10 cellular contexts compared by ENCODE assay signal in the genomic region with DNA sequence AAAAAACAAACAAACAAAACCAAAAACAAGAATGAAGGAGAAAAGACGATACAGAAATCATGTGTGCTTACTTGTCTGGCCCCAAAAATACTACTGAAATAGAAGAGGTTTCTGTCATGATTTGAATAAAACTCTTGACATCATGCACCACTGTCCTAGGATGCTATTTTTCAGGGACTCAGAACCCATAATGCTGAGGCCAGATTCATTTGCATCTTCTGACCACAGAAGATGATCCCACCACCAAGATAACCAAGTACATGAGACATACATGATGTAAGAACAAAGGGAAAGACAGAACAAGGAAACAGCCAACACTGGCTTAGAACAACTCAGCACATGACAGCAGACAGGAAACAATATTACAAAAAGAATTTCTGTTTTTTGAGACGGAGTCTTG. TPM values are rescaled to one million over a fixed set of nuclear protein-coding genes. Genes with fewer than 3 reads are reported as not detected.
DNase-seq lines count a peak whose midpoint lies in the region; ATAC-seq and TF ChIP-seq lines count a peak whose summit lies in the region.
"Had no signal": no experiment of that assay in that cellular context is flagged by ENCODE, and none has a peak within 500 bp of the region (broad histone marks: within the 10 kb centered on the region; RNA-seq: fewer than 3 reads in every experiment).

No MANE protein-coding gene starts in this region.

- 41 to 69% (median 59%) methylated on average over 2 of the region's 2 CpGs for WGBS in spleen, 5 donors

- intact Hi-C loops in spleen (cut with DNase I; ENCODE audit: low total_unique reads) = no loop called here

- no peaks in the 10 kb centered on the region for H3K9me3 ChIP-seq in spleen
- H3K9me3 ChIP-seq: esophagus squamous epithelium, vagina had no signal

- TF ChIP-seq CTCF in spleen (IDR thresholded peaks at IDR 0.05 in 8 of 11, conservative IDR thresholded peaks at IDR 0.05 in 3 of 11) = no peak

- no peak for TF ChIP-seq POLR2A in spleen (IDR thresholded peaks at IDR 0.05)

- peak overlapping the region in 1 of 8 donors; percentile 30 for H3K4me3 ChIP-seq in spleen
- H3K4me3 ChIP-seq: esophagus squamous epithelium, vagina had no signal

- no peak for DNase-seq in activated naive CD4-positive, alpha-beta T cell treated with anti-CD3 and anti-CD28 coated beads, Interleukin-2, amount 50 U/mL, for 72 hours (ENCODE audit: low spot score in 2 of 2)
- no peak for DNase-seq in spleen
- no peak for DNase-seq in NCI-H2107 (lab: John Stamatoyannopoulos, UW)
- no peak for DNase-seq in NCI-H510A treated with DMSO at 0.1 percent for 48 hours (lab: John Stamatoyannopoulos, UW)
- no peak for DNase-seq in superior temporal gyrus (ENCODE audit: extremely low spot score)
- DNase-seq: esophagus squamous epithelium had no signal

- H3K36me3 ChIP-seq in spleen = peaks cover 0 to 52% (median 19%) of the 10 kb centered on the region in 6 donors

- H3K27me3 ChIP-seq in spleen (replicated peaks in 1 of 7) = no peaks in the 10 kb centered on the region
- H3K27me3 ChIP-seq: esophagus squamous epithelium, vagina had no signal

- peak; percentile 51 for ATAC-seq in GM18502 (IDR thresholded peaks at IDR 0.05; ENCODE audit: poor library complexity, unreplicated experiment)
- peak; percentile 40 for ATAC-seq in HG03095 (IDR thresholded peaks at IDR 0.05; ENCODE audit: unreplicated experiment)
- ATAC-seq in activated naive CD4-positive, alpha-beta T cell treated with anti-CD3 and anti-CD28 coated beads, Interleukin-2, amount 50 U/mL, for 72 hours = peak; percentile 9 to 28

- H3K27ac ChIP-seq in spleen = peak overlapping the region in 7 of 8 donors; percentile 2 to 92 (median 81)
- H3K27ac ChIP-seq: RWPE1, vagina had no signal

- H3K36me3 Mint-ChIP-seq in activated naive CD4-positive, alpha-beta T cell treated with anti-CD3 and anti-CD28 coated beads, Interleukin-2, amount 50 U/mL, for 72 hours = peaks cover 21 to 37% of the 10 kb centered on the region in 2 donors

- peak overlapping the region in 1 of 2 donors; percentile 13 for H3K27ac Mint-ChIP-seq in activated naive CD4-positive, alpha-beta T cell treated with anti-CD3 and anti-CD28 coated beads, Interleukin-2, amount 50 U/mL, for 72 hours

- no peaks in the 10 kb centered on the region for H3K9me3 Mint-ChIP-seq in activated naive CD4-positive, alpha-beta T cell treated with anti-CD3 and anti-CD28 coated beads, Interleukin-2, amount 50 U/mL, for 72 hours

- H3K4me1 ChIP-seq in spleen = peaks cover 11 to 51% (median 33%) of the 10 kb centered on the region in 6 donors

RNA-seq across cellular contexts. Expression of a gene that starts 2.5 kb away (rescaled TPM):
- 1 to 10 TPM; 6.2 to 7.1 TPM for total RNA-seq in activated naive CD4-positive, alpha-beta T cell treated with anti-CD3 and anti-CD28 coated beads, Interleukin-2, amount 50 U/mL, for 72 hours
- 10 to 100 TPM in 4 of 7 donors, 1 to 10 TPM in 3; 8.8 to 20.8 (median 10.5) TPM for total RNA-seq in spleen
- polyA plus RNA-seq in spleen = 1 to 10 TPM; 2.9 to 4.2 (median 4.0) TPM

RNA-seq across cellular contexts. Expression of a gene that starts 17.9 kb away (rescaled TPM):
- total RNA-seq in activated naive CD4-positive, alpha-beta T cell treated with anti-CD3 and anti-CD28 coated beads, Interleukin-2, amount 50 U/mL, for 72 hours = 10 to 100 TPM in 1 of 2 donors, 1 to 10 TPM in 1; 9.2 to 20.9 TPM
- 10 to 100 TPM; 19.9 to 31.8 (median 26.0) TPM for total RNA-seq in spleen
- 1 to 10 TPM; 3.4 to 9.8 (median 3.9) TPM for polyA plus RNA-seq in spleen

RNA-seq across cellular contexts. Expression of a gene that starts 37.5 kb away (rescaled TPM):
- total RNA-seq in activated naive CD4-positive, alpha-beta T cell treated with anti-CD3 and anti-CD28 coated beads, Interleukin-2, amount 50 U/mL, for 72 hours = 10 to 100 TPM; 28.7 to 36.6 TPM
- total RNA-seq in spleen = 10 to 100 TPM; 23.8 to 46.5 (median 39.0) TPM
- polyA plus RNA-seq in spleen = 10 to 100 TPM in 1 of 3 donors, 1 to 10 TPM in 2; 3.9 to 20.2 (median 4.8) TPM

RNA-seq across cellular contexts. Expression of a gene that starts 42.7 kb away (rescaled TPM):
- 10 to 100 TPM; 16.1 to 21.3 TPM for total RNA-seq in activated naive CD4-positive, alpha-beta T cell treated with anti-CD3 and anti-CD28 coated beads, Interleukin-2, amount 50 U/mL, for 72 hours
- total RNA-seq in spleen = 10 to 100 TPM; 29.6 to 45.6 (median 35.2) TPM
- polyA plus RNA-seq in spleen = 1 to 10 TPM; 7.3 to 9.8 (median 9.0) TPM
